16 cellular contexts compared by ENCODE assay signal in the genomic region with DNA sequence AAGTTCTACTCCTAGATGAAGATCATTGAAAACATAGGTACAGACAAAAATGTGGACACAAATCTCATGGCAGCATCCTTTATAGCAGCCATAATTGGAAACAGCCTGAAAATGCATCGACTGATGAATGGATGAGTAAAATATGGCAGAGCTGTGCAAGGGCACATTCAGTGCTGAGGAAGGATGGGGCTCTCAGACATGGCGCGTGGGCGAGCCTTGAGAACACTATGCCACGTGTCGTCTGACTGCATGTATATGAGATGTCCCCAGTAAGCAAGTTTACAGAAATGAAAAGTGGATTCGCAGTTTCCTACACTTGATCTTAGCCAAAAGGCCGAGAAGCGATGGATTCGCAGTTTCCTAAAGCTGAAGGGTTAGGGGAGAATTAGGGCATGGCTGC.
"Had no signal": no experiment of that assay in that cellular context is flagged by ENCODE, and none has a peak within 500 bp of the region (broad histone marks: within the 10 kb centered on the region; RNA-seq: fewer than 3 reads in every experiment).

No MANE protein-coding gene starts in this region.

- H3K9me3 ChIP-seq: adrenal gland, heart right ventricle, spleen, thyroid gland, uterus had no signal

- DNase-seq: activated CD4-positive, alpha-beta T cell treated with anti-CD3 and anti-CD28 coated beads for 36 hours; activated CD4-positive, alpha-beta T cell treated with anti-CD3 and anti-CD28 coated beads, Interleukin-2, amount 50 U/mL, for 48 hours; activated gamma-delta T cell treated with Interleukin-2 at 50 U/mL for 16 hours; adrenal gland; heart right ventricle; immature natural killer cell; mesenchymal stem cell; natural killer cell; spleen; stimulated activated CD4-positive, alpha-beta T cell treated with anti-CD3 and anti-CD28 coated beads, Interleukin-4, amount 100 ng/mL, for 4 hours; SW 1271; T-helper 2 cell; thyroid gland; uterus; WERI-Rb-1 had no signal

- H3K4me1 ChIP-seq: adrenal gland, parathyroid adenoma, spleen, thyroid gland, uterus had no signal

- H3K27me3 ChIP-seq: adrenal gland, heart right ventricle, spleen, thyroid gland, uterus had no signal

- H3K27ac ChIP-seq: adrenal gland, heart right ventricle, parathyroid adenoma, spleen, thyroid gland, uterus, WERI-Rb-1 had no signal

- H3K36me3 ChIP-seq: uterus had no signal

- H3K4me3 ChIP-seq: adrenal gland, heart right ventricle, spleen, thyroid gland, uterus had no signal
